1 cellular context compared by ENCODE assay signal in genomic region chr13:49641810-49642291, GRCh38.
TF ChIP-seq lines count a peak whose summit lies in the region.

No MANE protein-coding gene starts in this region.

TF ChIP-seq in K562, 482 proteins besides CTCF, POLR2A, EP300 and RAD21 (continued from another document):
- TF ChIP-seq AFF1 (IDR thresholded peaks at IDR 0.05; ENCODE audit: low read depth in 1 of 2, partially characterized antibody in 2 of 2): no peak
- TF ChIP-seq MAFG (tag; conservative IDR thresholded peaks at IDR 0.05): 0 out of 2 replicates have a peak, but pooled peaks have one; percentile 23
- peak; percentile 72 for TF ChIP-seq FOSL1 (tag; conservative IDR thresholded peaks at IDR 0.05)
- TF ChIP-seq USF1 (CRISPR knock-in tag; IDR thresholded peaks at IDR 0.05): no peak
- TF ChIP-seq ZBTB12 (CRISPR knock-in tag; IDR thresholded peaks at IDR 0.05): no peak
- TF ChIP-seq PCBP2 (IDR thresholded peaks at IDR 0.05; ENCODE audit: low read depth, low read length, poor library complexity, severe bottlenecking): no peak
- no peak for TF ChIP-seq ZNF197 (CRISPR knock-in tag; IDR thresholded peaks at IDR 0.05; ENCODE audit: low read depth)
- TF ChIP-seq NRF1 (conservative IDR thresholded peaks at IDR 0.05 in 1 of 2, IDR thresholded peaks at IDR 0.05 in 1 of 2): no peak
- peak; percentile 52; the same call in 1 of the 2 replicates for TF ChIP-seq SOX6 (IDR thresholded peaks at IDR 0.05)
- no peak for TF ChIP-seq FOXJ3 (CRISPR knock-in tag; IDR thresholded peaks at IDR 0.05)
- TF ChIP-seq POLR2H (tag; IDR thresholded peaks at IDR 0.05; ENCODE audit: low read depth): no peak
- TF ChIP-seq, protein P1, sequence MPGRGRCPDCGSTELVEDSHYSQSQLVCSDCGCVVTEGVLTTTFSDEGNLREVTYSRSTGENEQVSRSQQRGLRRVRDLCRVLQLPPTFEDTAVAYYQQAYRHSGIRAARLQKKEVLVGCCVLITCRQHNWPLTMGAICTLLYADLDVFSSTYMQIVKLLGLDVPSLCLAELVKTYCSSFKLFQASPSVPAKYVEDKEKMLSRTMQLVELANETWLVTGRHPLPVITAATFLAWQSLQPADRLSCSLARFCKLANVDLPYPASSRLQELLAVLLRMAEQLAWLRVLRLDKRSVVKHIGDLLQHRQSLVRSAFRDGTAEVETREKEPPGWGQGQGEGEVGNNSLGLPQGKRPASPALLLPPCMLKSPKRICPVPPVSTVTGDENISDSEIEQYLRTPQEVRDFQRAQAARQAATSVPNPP (IDR thresholded peaks at IDR 0.05; ENCODE audit: borderline replicate concordance, insufficient read depth, insufficient read length): no peak
- no peak for TF ChIP-seq PHB (CRISPR knock-in tag; IDR thresholded peaks at IDR 0.05)
- TF ChIP-seq L3MBTL2 (IDR thresholded peaks at IDR 0.05): peak; percentile 60
- no peak for TF ChIP-seq PML (IDR thresholded peaks at IDR 0.05; ENCODE audit: low read length)
- TF ChIP-seq SAFB2 (IDR thresholded peaks at IDR 0.05; ENCODE audit: borderline replicate concordance, low read depth, low read length, severe bottlenecking): no peak
- TF ChIP-seq RERE (CRISPR knock-in tag; IDR thresholded peaks at IDR 0.05; ENCODE audit: borderline replicate concordance): no peak
- TF ChIP-seq MECOM (CRISPR knock-in tag; IDR thresholded peaks at IDR 0.05): no peak
- TF ChIP-seq THRB (CRISPR knock-in tag; conservative IDR thresholded peaks at IDR 0.05): no peak
- 0 out of 2 replicates have a peak, but pooled peaks have one; percentile 31 for TF ChIP-seq ZNF175 (CRISPR knock-in tag; IDR thresholded peaks at IDR 0.05; ENCODE audit: low read depth)
- TF ChIP-seq FOXA3 (CRISPR knock-in tag; conservative IDR thresholded peaks at IDR 0.05 in 1 of 2, IDR thresholded peaks at IDR 0.05 in 1 of 2): no peak
- TF ChIP-seq SMARCA4 (IDR thresholded peaks at IDR 0.05): peak; percentile 51; the same call in 1 of the 2 replicates
- TF ChIP-seq DIDO1 (tag; IDR thresholded peaks at IDR 0.05; ENCODE audit: low read depth): no peak
- TF ChIP-seq CEBPG (CRISPR knock-in tag; IDR thresholded peaks at IDR 0.05): no peak
- peak; percentile 53 to 70 for TF ChIP-seq CEBPG (tag; conservative IDR thresholded peaks at IDR 0.05 in 1 of 2, IDR thresholded peaks at IDR 0.05 in 1 of 2)
- TF ChIP-seq, protein P2, sequence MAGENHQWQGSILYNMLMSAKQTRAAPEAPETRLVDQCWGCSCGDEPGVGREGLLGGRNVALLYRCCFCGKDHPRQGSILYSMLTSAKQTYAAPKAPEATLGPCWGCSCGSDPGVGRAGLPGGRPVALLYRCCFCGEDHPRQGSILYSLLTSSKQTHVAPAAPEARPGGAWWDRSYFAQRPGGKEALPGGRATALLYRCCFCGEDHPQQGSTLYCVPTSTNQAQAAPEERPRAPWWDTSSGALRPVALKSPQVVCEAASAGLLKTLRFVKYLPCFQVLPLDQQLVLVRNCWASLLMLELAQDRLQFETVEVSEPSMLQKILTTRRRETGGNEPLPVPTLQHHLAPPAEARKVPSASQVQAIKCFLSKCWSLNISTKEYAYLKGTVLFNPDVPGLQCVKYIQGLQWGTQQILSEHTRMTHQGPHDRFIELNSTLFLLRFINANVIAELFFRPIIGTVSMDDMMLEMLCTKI (IDR thresholded peaks at IDR 0.05; ENCODE audit: partially characterized antibody): no peak
- TF ChIP-seq SMAD2 (IDR thresholded peaks at IDR 0.05; ENCODE audit: low read depth, low read length): no peak
- TF ChIP-seq ZNF699 (CRISPR knock-in tag; IDR thresholded peaks at IDR 0.05; ENCODE audit: insufficient replicate concordance): no peak
- TF ChIP-seq ZNF561 (CRISPR knock-in tag; conservative IDR thresholded peaks at IDR 0.05): no peak
- no peak for TF ChIP-seq ZFPM2 (CRISPR knock-in tag; IDR thresholded peaks at IDR 0.05)
- TF ChIP-seq RUNX1 (IDR thresholded peaks at IDR 0.05; ENCODE audit: low read depth): no peak
- TF ChIP-seq SMAD1 (IDR thresholded peaks at IDR 0.05; ENCODE audit: low read depth, low read length, partially characterized antibody): no peak
- no peak for TF ChIP-seq NONO (IDR thresholded peaks at IDR 0.05; ENCODE audit: low read depth in 2 of 2, low read length in 1 of 2)
- no peak for TF ChIP-seq ASH1L (IDR thresholded peaks at IDR 0.05; ENCODE audit: borderline replicate concordance, low read depth, partially characterized antibody)
- TF ChIP-seq NUFIP1 (IDR thresholded peaks at IDR 0.05; ENCODE audit: partially characterized antibody): no peak
- TF ChIP-seq NR2C2 (CRISPR knock-in tag; IDR thresholded peaks at IDR 0.05): no peak
- 0 out of 2 replicates have a peak, but pooled peaks have one; percentile 34 for TF ChIP-seq NR2C2 (tag; IDR thresholded peaks at IDR 0.05)
- no peak for TF ChIP-seq ZNF384 (IDR thresholded peaks at IDR 0.05; ENCODE audit: low read depth, low read length)
